Comparison of ENCODE assay signal across 18 cellular contexts in genomic region chr17:4195306-4195705, GRCh38. TPM values are rescaled to one million over a fixed set of nuclear protein-coding genes. Genes with fewer than 3 reads are reported as not detected.
DNase-seq lines count a peak whose midpoint lies in the region; ATAC-seq and TF ChIP-seq lines count a peak whose summit lies in the region.
"Had no signal": no experiment of that assay in that cellular context is flagged by ENCODE, and none has a peak within 500 bp of the region (broad histone marks: within the 10 kb centered on the region; RNA-seq: fewer than 3 reads in every experiment).

No MANE protein-coding gene starts in this region.

- H3K27me3 ChIP-seq in skeletal muscle satellite cell (ENCODE audit: control insufficient read depth, insufficient read depth, low read length), result no peaks in the 10 kb centered on the region
- no peaks in the 10 kb centered on the region for H3K27me3 ChIP-seq in gastroesophageal sphincter
- H3K27me3 ChIP-seq: thyroid gland had no signal

- H3K4me1 ChIP-seq in skeletal muscle satellite cell (ENCODE audit: control insufficient read depth, insufficient read depth, low read length), result peaks cover 16% of the 10 kb centered on the region
- peaks cover 0 to 11% (median 0%) of the 10 kb centered on the region in 3 donors for H3K4me1 ChIP-seq in gastroesophageal sphincter
- H3K4me1 ChIP-seq: thyroid gland had no signal

- no peak for TF ChIP-seq CTCF in gastroesophageal sphincter (IDR thresholded peaks at IDR 0.05)

- peak overlapping the region; percentile 58 for H3K9ac ChIP-seq in skeletal muscle satellite cell (ENCODE audit: low read depth, low read length)

- ATAC-seq in T-helper 17 cell (no peak), HG03139 (IDR thresholded peaks at IDR 0.05; ENCODE audit: unreplicated experiment) (no peak), gastroesophageal sphincter (no peak)
- ATAC-seq: left lobe of liver had no signal

- no peaks in the 10 kb centered on the region for H3K9me3 ChIP-seq in T-helper 17 cell (ENCODE audit: control insufficient read depth, low read length, poor library complexity, severe bottlenecking)
- H3K9me3 ChIP-seq in skeletal muscle satellite cell (replicated peaks; ENCODE audit: low read length), result no peaks in the 10 kb centered on the region
- H3K9me3 ChIP-seq in gastroesophageal sphincter, result no peaks in the 10 kb centered on the region
- H3K9me3 ChIP-seq: thyroid gland had no signal

- DNase-seq in HCEC 1CT (peak; percentile 37), T-helper 17 cell (no peak), fibroblast of peridontal ligament (ENCODE audit: extremely low read depth) (peak; percentile 65), T-helper 9 cell (no peak), germinal center (ENCODE audit: low spot score) (no peak)
- DNase-seq: activated CD8-positive, alpha-beta memory T cell treated with anti-CD3 and anti-CD28 coated beads, Interleukin-2, amount 50 U/mL, for 4 hours; amniotic stem cell; CD8-positive, alpha-beta memory T cell; effector memory CD4-positive, alpha-beta T cell; KG1; NCI-H2081; SHP77 treated with DMSO at 0.1 percent for 48 hours; thyroid gland; WERI-Rb-1 had no signal

- peak overlapping the region; percentile 39 for H3K27ac Mint-ChIP-seq in T-helper 17 cell

- TF ChIP-seq EP300 in gastroesophageal sphincter (IDR thresholded peaks at IDR 0.05), result no peak

- no peaks in the 10 kb centered on the region for H3K27me3 Mint-ChIP-seq in T-helper 17 cell
- H3K27me3 Mint-ChIP-seq: CD8-positive, alpha-beta memory T cell had no signal

- 59 to 85% methylated on average over 5 to 8 of the region's 10 CpGs for WGBS in gastroesophageal sphincter (ENCODE audit: low coverage in 1 of 2), 2 donors

- H3K36me3 ChIP-seq in skeletal muscle satellite cell (ENCODE audit: insufficient read depth, low read length) (peaks cover 33% of the 10 kb centered on the region), gastroesophageal sphincter (peaks cover 0 to 69% of the 10 kb centered on the region in 2 donors)

- H3K36me3 Mint-ChIP-seq in T-helper 17 cell (ENCODE audit: low read depth), result peaks cover 2% of the 10 kb centered on the region

- no peak for TF ChIP-seq POLR2A in gastroesophageal sphincter (IDR thresholded peaks at IDR 0.05)

- H3K4me3 ChIP-seq in skeletal muscle satellite cell (ENCODE audit: low read length) (peak overlapping the region; percentile 28), gastroesophageal sphincter (no peak overlapping the region)
- H3K4me3 ChIP-seq: thyroid gland had no signal

- no peak overlapping the region for H3K4me3 Mint-ChIP-seq in T-helper 17 cell
- H3K4me3 Mint-ChIP-seq: CD8-positive, alpha-beta memory T cell had no signal

- no peaks in the 10 kb centered on the region for H3K4me1 Mint-ChIP-seq in T-helper 17 cell

- peak overlapping the region; percentile 71 for H3K4me2 ChIP-seq in skeletal muscle satellite cell (ENCODE audit: low read length)

- peak overlapping the region in 1 of 4 donors; percentile 14 for H3K27ac ChIP-seq in gastroesophageal sphincter
- H3K27ac ChIP-seq: thyroid gland, WERI-Rb-1 had no signal

RNA-seq across cellular contexts. Expression of gene CYB5D2, which starts 52.3 kb away (rescaled TPM):
- total RNA-seq in T-helper 17 cell, result 1 to 10 TPM; 7.8 to 8.2 TPM
- 15.2 and 18.6 TPM in 2 replicates for total RNA-seq in skeletal muscle satellite cell (2012; rRNA removed)
- total RNA-seq in gastroesophageal sphincter, result 10 to 100 TPM; 14.3 to 47.9 (median 24.5) TPM

RNA-seq across cellular contexts. Expression of gene ZZEF1, which starts 52.5 kb away (rescaled TPM):
- 100 to 1,000 TPM; 117 to 123 TPM for total RNA-seq in T-helper 17 cell
- total RNA-seq in skeletal muscle satellite cell (2012; rRNA removed), result 30.2 and 36.7 TPM in 2 replicates
- total RNA-seq in gastroesophageal sphincter, result 100 to 1,000 TPM in 1 of 4 donors, 10 to 100 TPM in 3; 55.6 to 105 (median 69.9) TPM

Comparison
In these comparisons a context has a peak if more than half of its experiments do, and no peak if none do; other contexts are left out.
1. DNase-seq: peak in HCEC 1CT (single experiment) and fibroblast of peridontal ligament (single experiment); none in T-helper 17 cell (0 of 3), T-helper 9 cell (single experiment) and germinal center (single experiment).